In genomic region chr7:77738382-77738781, GRCh38 we compare ENCODE assay signal across 25 cellular contexts. TPM values are rescaled to one million over a fixed set of nuclear protein-coding genes. Genes with fewer than 3 reads are reported as not detected.
"Had no signal": no experiment of that assay in that cellular context is flagged by ENCODE, and none has a peak within 500 bp of the region (broad histone marks: within the 10 kb centered on the region; RNA-seq: fewer than 3 reads in every experiment).

No MANE protein-coding gene starts in this region.

- ATAC-seq: activated CD4-positive, CD25-positive, alpha-beta regulatory T cell treated with anti-CD3 and anti-CD28 coated beads, Interleukin-2, amount 50 U/mL, for 24 hours; activated T-cell treated with anti-CD3 and anti-CD28 coated beads, Interleukin-2, amount 50 U/mL, for 4 hours; effector memory CD8-positive, alpha-beta T cell; gastrocnemius medialis; mucosa of descending colon; stimulated activated naive B cell treated with anti-CD40 and anti-IgM and Interleukin-4, amounts not matched to agents 10 μg/mL and 1 μg/mL and 100 μg/mL, for 72 hours had no signal

- H3K9me3 ChIP-seq: adrenal gland, ascending aorta, colonic mucosa, esophagus squamous epithelium, gastrocnemius medialis, mucosa of descending colon, sigmoid colon, testis, upper lobe of left lung had no signal

- DNase-seq: activated CD4-positive, alpha-beta T cell treated with anti-CD3 and anti-CD28 coated beads, Interleukin-2, amount 50 U/mL, for 4 hours; activated CD8-positive, alpha-beta memory T cell treated with anti-CD3 and anti-CD28 coated beads for 24 hours; activated CD8-positive, alpha-beta memory T cell treated with anti-CD3 and anti-CD28 coated beads, Interleukin-2, amount 50 U/mL, for 48 hours; activated naive CD4-positive, alpha-beta T cell; activated T-cell treated with anti-CD3 and anti-CD28 coated beads, Interleukin-2, amount 50 U/mL, for 4 hours; adrenal gland; colonic mucosa; dorsolateral prefrontal cortex; effector memory CD8-positive, alpha-beta T cell; esophagus squamous epithelium; gastrocnemius medialis; mucosa of descending colon; nephron progenitor cell; nucleus accumbens; sigmoid colon; stimulated activated CD4-positive, alpha-beta T cell treated with anti-CD3 and anti-CD28 coated beads, Interleukin-2, amount 100 ng/mL, for 48 hours; stimulated activated CD8-positive, alpha-beta memory T cell treated with anti-CD3 and anti-CD28 coated beads, Interleukin-4, amount 100 ng/mL, for 48 hours; stimulated activated naive B cell treated with anti-CD40 and anti-IgM and Interleukin-4, amounts not matched to agents 10 μg/mL and 1 μg/mL and 100 μg/mL, for 72 hours; testis; upper lobe of left lung had no signal

- H3K9me3 Mint-ChIP-seq: activated T-cell treated with anti-CD3 and anti-CD28 coated beads, Interleukin-2, amount 50 U/mL, for 4 hours; activated T-helper 2 cell treated with anti-CD3 and anti-CD28 coated beads, Interferon-gamma antibody, Interleukin-2, Interleukin-4, amounts not matched to agents 10 μg/mL and 5 μg/mL and 100 μg/mL, durations not matched to agents 14 hours and 24 hours and 36 hours; central memory CD8-positive, alpha-beta T cell; effector memory CD8-positive, alpha-beta T cell; nephron progenitor cell; stimulated activated naive B cell treated with anti-CD40 and anti-IgM and Interleukin-4, amounts not matched to agents 10 μg/mL and 1 μg/mL and 100 μg/mL, for 72 hours had no signal

- H3K27me3 ChIP-seq: adrenal gland, ascending aorta, colonic mucosa, dorsolateral prefrontal cortex, esophagus squamous epithelium, gastrocnemius medialis, sigmoid colon, testis, upper lobe of left lung had no signal

- H3K4me1 ChIP-seq: colonic mucosa had no signal

- H3K27ac Mint-ChIP-seq: activated T-helper 2 cell treated with anti-CD3 and anti-CD28 coated beads, Interferon-gamma antibody, Interleukin-2, Interleukin-4, amounts not matched to agents 10 μg/mL and 5 μg/mL and 100 μg/mL, durations not matched to agents 14 hours and 24 hours and 36 hours; nephron progenitor cell; stimulated activated naive B cell treated with anti-CD40 and anti-IgM and Interleukin-4, amounts not matched to agents 10 μg/mL and 1 μg/mL and 100 μg/mL, for 72 hours had no signal

- H3K27me3 Mint-ChIP-seq: activated naive CD8-positive, alpha-beta T cell; central memory CD8-positive, alpha-beta T cell; effector memory CD8-positive, alpha-beta T cell; stimulated activated naive B cell treated with anti-CD40 and anti-IgM and Interleukin-4, amounts not matched to agents 10 μg/mL and 1 μg/mL and 100 μg/mL, for 72 hours had no signal

- H3K4me3 ChIP-seq: adrenal gland, ascending aorta, colonic mucosa, dorsolateral prefrontal cortex, esophagus squamous epithelium, gastrocnemius medialis, mucosa of descending colon, sigmoid colon, testis, upper lobe of left lung had no signal

- H3K36me3 ChIP-seq: adrenal gland, colonic mucosa, gastrocnemius medialis had no signal

- H3K4me3 Mint-ChIP-seq: activated naive CD8-positive, alpha-beta T cell; activated T-cell treated with anti-CD3 and anti-CD28 coated beads, Interleukin-2, amount 50 U/mL, for 4 hours; central memory CD8-positive, alpha-beta T cell; effector memory CD8-positive, alpha-beta T cell; nephron progenitor cell; stimulated activated naive B cell treated with anti-CD40 and anti-IgM and Interleukin-4, amounts not matched to agents 10 μg/mL and 1 μg/mL and 100 μg/mL, for 72 hours had no signal

- H3K27ac ChIP-seq: adrenal gland, ascending aorta, colonic mucosa, esophagus squamous epithelium, sigmoid colon, testis, upper lobe of left lung had no signal

RNA-seq across cellular contexts. Expression of gene TMEM60, which starts 59.9 kb away (rescaled TPM):
- total RNA-seq: ascending aorta had no signal
